In the genomic region with DNA sequence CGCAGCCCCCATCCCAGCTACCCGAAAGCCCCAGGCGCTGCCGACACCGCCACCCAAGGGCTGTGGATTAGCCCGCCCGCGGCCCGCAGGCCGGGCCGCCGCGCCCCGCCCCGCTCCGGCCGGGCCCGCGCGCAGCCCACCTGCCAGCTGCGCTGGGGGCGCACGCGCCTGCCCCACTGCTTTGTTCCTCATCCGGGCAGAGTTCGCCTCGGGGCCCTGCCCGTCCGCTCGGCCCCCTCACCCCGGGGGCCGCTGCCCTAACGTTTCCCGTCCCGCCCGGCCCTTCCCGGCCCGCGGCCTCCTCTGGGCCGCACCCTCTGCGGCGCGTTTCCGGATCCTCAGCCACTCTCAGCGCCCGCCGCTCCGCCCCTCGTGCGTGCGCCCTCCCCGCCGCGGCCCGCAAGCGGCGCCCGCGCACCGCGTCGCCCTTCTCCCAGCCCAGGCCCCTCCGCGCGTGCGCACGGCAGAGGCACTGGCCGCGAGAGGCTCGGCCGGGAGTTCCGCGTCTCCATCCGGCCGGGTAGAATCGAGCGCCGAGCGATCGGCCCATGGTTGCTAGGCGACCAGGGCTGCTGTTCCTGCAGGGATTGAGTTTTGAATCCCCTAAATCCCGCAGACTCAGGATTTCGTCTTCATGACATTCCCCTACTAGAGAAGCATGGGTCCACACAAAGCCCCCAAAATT, we compare ENCODE assay signal across 8 cellular contexts. TPM values are rescaled to one million over a fixed set of nuclear protein-coding genes. Genes with fewer than 3 reads are reported as not detected.
DNase-seq lines count a peak whose midpoint lies in the region; ATAC-seq and TF ChIP-seq lines count a peak whose summit lies in the region.

A gene with protein sequence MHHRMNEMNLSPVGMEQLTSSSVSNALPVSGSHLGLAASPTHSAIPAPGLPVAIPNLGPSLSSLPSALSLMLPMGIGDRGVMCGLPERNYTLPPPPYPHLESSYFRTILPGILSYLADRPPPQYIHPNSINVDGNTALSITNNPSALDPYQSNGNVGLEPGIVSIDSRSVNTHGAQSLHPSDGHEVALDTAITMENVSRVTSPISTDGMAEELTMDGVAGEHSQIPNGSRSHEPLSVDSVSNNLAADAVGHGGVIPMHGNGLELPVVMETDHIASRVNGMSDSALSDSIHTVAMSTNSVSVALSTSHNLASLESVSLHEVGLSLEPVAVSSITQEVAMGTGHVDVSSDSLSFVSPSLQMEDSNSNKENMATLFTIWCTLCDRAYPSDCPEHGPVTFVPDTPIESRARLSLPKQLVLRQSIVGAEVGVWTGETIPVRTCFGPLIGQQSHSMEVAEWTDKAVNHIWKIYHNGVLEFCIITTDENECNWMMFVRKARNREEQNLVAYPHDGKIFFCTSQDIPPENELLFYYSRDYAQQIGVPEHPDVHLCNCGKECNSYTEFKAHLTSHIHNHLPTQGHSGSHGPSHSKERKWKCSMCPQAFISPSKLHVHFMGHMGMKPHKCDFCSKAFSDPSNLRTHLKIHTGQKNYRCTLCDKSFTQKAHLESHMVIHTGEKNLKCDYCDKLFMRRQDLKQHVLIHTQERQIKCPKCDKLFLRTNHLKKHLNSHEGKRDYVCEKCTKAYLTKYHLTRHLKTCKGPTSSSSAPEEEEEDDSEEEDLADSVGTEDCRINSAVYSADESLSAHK (minus strand): TSS at position 321 of the 685 bp plus-strand sequence. CDS start 622 bp downstream, outside the sequence.

- DNase-seq in AG09309 (ENCODE audit: low read depth) (peak; percentile 70), NCI-H226 (peak; percentile 95), activated B cell treated with CpG ODN at 0.5 μM for 24 hours (peak; percentile 93), caudate nucleus (lab: John Stamatoyannopoulos, UW) (peak in 60 of 61 donors; percentile 42 to 95 (median 87)), inferior parietal cortex (ENCODE audit: extremely low spot score) (peak; percentile 93)
- peak; percentile 76 to 80 for DNase-seq in stimulated activated CD4-positive, alpha-beta T cell treated with anti-CD3 and anti-CD28 coated beads, Interleukin-12 subunit alpha, Interleukin-12 subunit beta, amount 100 ng/mL, for 24 hours (ENCODE audit: low read depth in 2 of 2)

- in situ Hi-C loops in GM18951 (cut with MboI; ENCODE audit: low sequenced_read_pairs, unreplicated experiment) = no loop called here

- peak; percentile 93 for ATAC-seq in HG03196 (IDR thresholded peaks at IDR 0.05; ENCODE audit: unreplicated experiment)
- ATAC-seq in activated B cell treated with CpG ODN at 0.5 μM for 24 hours (ENCODE audit: low read depth) = peak; percentile 91

- intact Hi-C loops in activated B cell treated with CpG ODN at 0.5 μM for 24 hours (cut with micrococcal nuclease) = loop anchor here (1.0 to 10.0 kb wide), 11 partner anchors 24 to 1951 kb away; partner anchors contain the start of genes FAM222A, FICD, MMAB and MVK

- POLR2A ChIA-PET in activated B cell treated with CpG ODN at 0.5 μM for 24 hours (lab: Charles Lee) = interaction anchor here (0.6 to 0.9 kb wide), 4 partner anchors 11 to 1006 kb away, joined by 3 to 5 read pairs (median 4); no protein-coding TSS in a partner anchor

- peak within 1 kb of the TSS; percentile 86 for H3K27ac Mint-ChIP-seq in activated B cell treated with CpG ODN at 0.5 μM for 24 hours

- H3K9me3 Mint-ChIP-seq in activated B cell treated with CpG ODN at 0.5 μM for 24 hours = peaks cover 2% of the 10 kb centered on the region

- H3K27ac ChIP-seq in caudate nucleus (ENCODE audit: low read depth, low read length) = peak within 1 kb of the TSS; percentile 46

- TF ChIP-seq POLR2A in GM18951 (IDR thresholded peaks at IDR 0.05; ENCODE audit: extremely low read depth, insufficient read depth, insufficient read length) = peak; percentile 93

- CTCF ChIA-PET in activated B cell treated with CpG ODN at 0.5 μM for 24 hours (lab: Charles Lee) = interaction anchor here (1.0 to 2.5 kb wide), 2 partner anchors 24 to 124 kb away, joined by 3 to 11 read pairs; no protein-coding TSS in a partner anchor

- peak within 1 kb of the TSS; percentile 89 for H3K4me3 Mint-ChIP-seq in activated B cell treated with CpG ODN at 0.5 μM for 24 hours

- TF ChIP-seq CTCF in AG09309 (IDR thresholded peaks at IDR 0.05; ENCODE audit: control insufficient read depth, insufficient read depth, low read depth, low read length, missing control alignments) (no peak), activated B cell treated with CpG ODN at 0.5 μM for 24 hours (IDR thresholded peaks at IDR 0.05) (no peak)

- H3K36me3 Mint-ChIP-seq in activated B cell treated with CpG ODN at 0.5 μM for 24 hours (ENCODE audit: low read depth) = peaks cover 24% of the 10 kb centered on the region

- no peaks in the 10 kb centered on the region for H3K27me3 Mint-ChIP-seq in activated B cell treated with CpG ODN at 0.5 μM for 24 hours

- peak within 1 kb of the TSS; percentile 87 for H3K4me3 ChIP-seq in AG09309 (ENCODE audit: control insufficient read depth, low read depth, low read length)

- peaks cover 33% of the 10 kb centered on the region for H3K4me1 Mint-ChIP-seq in activated B cell treated with CpG ODN at 0.5 μM for 24 hours

RNA-seq across cellular contexts. Expression of the gene that starts here (rescaled TPM):
- total RNA-seq in activated B cell treated with CpG ODN at 0.5 μM for 24 hours = 37.8 and 45.2 TPM in 2 replicates

Comparison
In these comparisons a context has a peak if more than half of its experiments do, and no peak if none do; other contexts are left out.
1. Peak in every context shown above with its lines: DNase-seq, ATAC-seq, H3K4me3 ChIP-seq and H3K27ac ChIP-seq.